20 cellular contexts compared by ENCODE assay signal in the genomic region with DNA sequence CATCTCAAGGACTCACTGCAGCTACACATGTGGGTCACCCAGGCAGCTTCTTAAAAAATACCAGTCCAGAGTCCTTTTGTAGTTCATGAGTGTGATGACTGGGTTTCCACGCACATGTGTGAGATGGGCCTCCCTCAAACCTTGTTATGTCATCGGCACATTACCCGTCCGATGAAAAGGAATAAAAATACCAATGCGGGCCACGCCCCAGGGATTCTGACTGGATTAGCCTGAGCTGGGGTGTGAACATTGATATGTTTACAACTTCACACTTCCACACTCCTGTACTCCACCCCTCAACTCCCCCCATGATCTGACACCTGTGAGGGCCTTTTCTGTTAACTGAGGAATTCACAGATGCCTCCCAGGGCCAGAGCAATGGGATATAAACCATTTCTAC. TPM values are rescaled to one million over a fixed set of nuclear protein-coding genes. Genes with fewer than 3 reads are reported as not detected.
A peak's percentile ranks its signal among the peaks of the same experiment; 100 is the strongest.
DNase-seq lines count a peak whose midpoint lies in the region; ATAC-seq and TF ChIP-seq lines count a peak whose summit lies in the region.
"Had no signal": no experiment of that assay in that cellular context is flagged by ENCODE, and none has a peak within 500 bp of the region (broad histone marks: within the 10 kb centered on the region; RNA-seq: fewer than 3 reads in every experiment).

No MANE protein-coding gene starts in this region.

- H2AFZ ChIP-seq in neuronal stem cell (ENCODE audit: low read length) = no peak overlapping the region

- intact Hi-C loops in left colon (cut with DNase I, micrococcal nuclease) (loop anchor here in 1 of 2 donors (10.0 kb wide), 1 partner anchor 380 kb away; no protein-coding TSS in a partner anchor), transverse colon (cut with DNase I; ENCODE audit: low total_unique reads) (no loop called here)

- H2BK5ac ChIP-seq in neuronal stem cell (ENCODE audit: low read length) = no peak overlapping the region

- no peak overlapping the region for H2BK15ac ChIP-seq in neuronal stem cell (ENCODE audit: low read length)

- no peaks in the 10 kb centered on the region for H3K9me3 ChIP-seq in WERI-Rb-1 (ENCODE audit: severe bottlenecking)
- no peaks in the 10 kb centered on the region for H3K9me3 ChIP-seq in neuronal stem cell (replicated peaks in 1 of 2; ENCODE audit: control insufficient read depth in 2 of 2, insufficient read depth in 1 of 2, low read depth in 1 of 2, low read length in 2 of 2)
- H3K9me3 ChIP-seq in transverse colon = no peaks in the 10 kb centered on the region
- H3K9me3 ChIP-seq: A549; BLaER1 treated with 17β-estradiol and CSF1 and Interleukin-3, amounts not matched to agents 10 nM and 100 nM; Caco-2 had no signal

- no peak overlapping the region for H3K23ac ChIP-seq in neuronal stem cell (ENCODE audit: low read depth, low read length, poor library complexity)

- no peak overlapping the region for H4K8ac ChIP-seq in neuronal stem cell (ENCODE audit: low read depth, low read length)

- peak overlapping the region; percentile 6; the same call in 1 of the 2 replicates for H3K27ac ChIP-seq in WERI-Rb-1
- no peak overlapping the region for H3K27ac ChIP-seq in neuronal stem cell (replicated peaks; ENCODE audit: low read length)
- no peak overlapping the region for H3K27ac ChIP-seq in transverse colon
- H3K27ac ChIP-seq: 22Rv1; A549; BLaER1 treated with 17β-estradiol and CSF1 and Interleukin-3, amounts not matched to agents 10 nM and 100 nM; C4-2B had no signal

- peaks cover 2% of the 10 kb centered on the region for H3K79me1 ChIP-seq in neuronal stem cell (ENCODE audit: low read depth, low read length)

- H3K4me1 ChIP-seq in neuronal stem cell (ENCODE audit: control insufficient read depth in 2 of 2, insufficient read depth in 1 of 2, low read depth in 1 of 2, low read length in 2 of 2) (no peaks in the 10 kb centered on the region), transverse colon (peaks cover 0 to 4% (median 1%) of the 10 kb centered on the region in 4 donors)

- H3K18ac ChIP-seq in neuronal stem cell (ENCODE audit: low read length) = no peak overlapping the region

- no peak overlapping the region for H3K14ac ChIP-seq in neuronal stem cell (ENCODE audit: low read length)

- no peak overlapping the region for H2BK12ac ChIP-seq in neuronal stem cell (ENCODE audit: low read length)

- H3K27me3 ChIP-seq in WERI-Rb-1 (ENCODE audit: insufficient read depth, low read depth, severe bottlenecking) (no peaks in the 10 kb centered on the region), neuronal stem cell (ENCODE audit: control insufficient read depth in 3 of 3, insufficient read depth in 3 of 3, low read depth in 1 of 3, low read length in 3 of 3) (no peaks in the 10 kb centered on the region), transverse colon (no peaks in the 10 kb centered on the region)
- H3K27me3 ChIP-seq: BLaER1 treated with 17β-estradiol and CSF1 and Interleukin-3, amounts not matched to agents 10 nM and 100 nM had no signal

- H3K4me3 ChIP-seq in WERI-Rb-1 (ENCODE audit: low read depth, low read length) (no peak overlapping the region), neuronal stem cell (ENCODE audit: low read length in 2 of 2) (no peak overlapping the region), transverse colon (no peak overlapping the region)
- H3K4me3 ChIP-seq: A549; BLaER1 treated with 17β-estradiol and CSF1 and Interleukin-3, amounts not matched to agents 10 nM and 100 nM had no signal

- H4K91ac ChIP-seq in neuronal stem cell (ENCODE audit: low read depth, low read length, poor library complexity) = peak overlapping the region; percentile 66

- no peak overlapping the region for H3K4me2 ChIP-seq in neuronal stem cell (ENCODE audit: insufficient read depth, low read length, poor library complexity, severe bottlenecking)
- H3K4me2 ChIP-seq: A549; BLaER1 treated with 17β-estradiol and CSF1 and Interleukin-3, amounts not matched to agents 10 nM and 100 nM had no signal

- TF ChIP-seq CTCF in WERI-Rb-1 (IDR thresholded peaks at IDR 0.05; ENCODE audit: low read depth, low read length) = no peak
- TF ChIP-seq CTCF in transverse colon (IDR thresholded peaks at IDR 0.05) = no peak

- DNase-seq in WERI-Rb-1 (no peak), left colon (no peak), neuronal stem cell (ENCODE audit: low spot score) (no peak), transverse colon (peak; percentile 51), NCI-H1694 treated with DMSO at 0.1 percent for 48 hours (lab: John Stamatoyannopoulos, UW) (no peak), UCSD-AML1 (lab: John Stamatoyannopoulos, UW; ENCODE audit: unreplicated experiment) (no peak)
- no peak for DNase-seq in activated T-cell treated with anti-CD3 and anti-CD28 coated beads, Interleukin-2, amount 50 U/mL, for 1 hour
- DNase-seq: AML-193; Caco-2; Calu3; CD4-positive, alpha-beta T cell; CD8-positive, alpha-beta T cell; DMS153; DMS53; DMS79 treated with DMSO at 0.1 percent for 48 hours; GF-D8 had no signal

- H3K4ac ChIP-seq in neuronal stem cell (ENCODE audit: low read length) = no peak overlapping the region

- no peak for TF ChIP-seq POLR2A in transverse colon (IDR thresholded peaks at IDR 0.05)

- H2BK120ac ChIP-seq in neuronal stem cell (ENCODE audit: low read depth, low read length) = no peak overlapping the region

- ATAC-seq in left colon = peak; percentile 53
- ATAC-seq: A549; CD8-positive, alpha-beta T cell had no signal

- in situ Hi-C loops in transverse colon (cut with MboI; ENCODE audit: low pct_ligation_motif_present in 1 of 4, low pct_unique_long_range_greater_than_20kb in 1 of 4, low sequenced_read_pairs in 3 of 4) = no loop called here

- H3K9ac ChIP-seq in neuronal stem cell (ENCODE audit: low read depth, low read length, poor library complexity) = peak overlapping the region; percentile 27

- no CpG with 5 or more reads among the region's 6 CpGs for WGBS in neuronal stem cell (ENCODE audit: extremely low coverage in 2 of 2, insufficient read length in 2 of 2, insufficient replicate concordance in 1 of 2), 2 donors
- WGBS in transverse colon (ENCODE audit: low coverage in 1 of 2), 2 donors = 61% methylated on average over 6 of the region's 6 CpGs; no CpG with 5 or more reads in 1 of the 2 donors

- H3K36me3 ChIP-seq in WERI-Rb-1 = peaks cover 78% of the 10 kb centered on the region
- peaks cover 0 to 4% of the 10 kb centered on the region in 2 donors for H3K36me3 ChIP-seq in neuronal stem cell (replicated peaks in 1 of 2; ENCODE audit: control insufficient read depth in 2 of 2, insufficient read depth in 2 of 2, low read length in 2 of 2)
- H3K36me3 ChIP-seq in transverse colon = peaks cover 0 to 10% (median 0%) of the 10 kb centered on the region in 4 donors

- no peak overlapping the region for H2AK5ac ChIP-seq in neuronal stem cell (ENCODE audit: low read depth, low read length)

- no peak for TF ChIP-seq EP300 in transverse colon (IDR thresholded peaks at IDR 0.05; ENCODE audit: low read depth)

RNA-seq across cellular contexts. Expression of a gene that starts 6.2 kb away (rescaled TPM):
- total RNA-seq in left colon = 1 to 10 TPM; 4.1 to 6.7 TPM
- polyA plus RNA-seq in neuronal stem cell (2013, experiment 1 of 2) = 5.2 TPM
- 5.5 TPM for polyA plus RNA-seq in neuronal stem cell (2013, experiment 2 of 2)
- 1 to 10 TPM in 3 of 4 donors, under 1 TPM in 1; 0.75 to 6.4 (median 3.4) TPM for total RNA-seq in transverse colon
